1 cellular context compared by ENCODE assay signal in genomic region chr7:73556208-73557107, GRCh38.
A peak's percentile ranks its signal among the peaks of the same experiment; 100 is the strongest.
TF ChIP-seq lines count a peak whose summit lies in the region.

No MANE protein-coding gene starts in this region.

TF ChIP-seq in HepG2, 621 proteins besides CTCF, POLR2A, EP300 and RAD21 (continued from another document):
- no peak for TF ChIP-seq ZNF687 (CRISPR knock-in tag; IDR thresholded peaks at IDR 0.05)
- no peak for TF ChIP-seq ZNF790 (CRISPR knock-in tag; IDR thresholded peaks at IDR 0.05; ENCODE audit: borderline replicate concordance)
- TF ChIP-seq ZNF816 (CRISPR knock-in tag; IDR thresholded peaks at IDR 0.05; ENCODE audit: borderline replicate concordance), result 0 out of 2 replicates have a peak, but pooled peaks have one; percentile 15
- no peak for TF ChIP-seq ZFYVE20 (CRISPR knock-in tag; IDR thresholded peaks at IDR 0.05; ENCODE audit: borderline replicate concordance, low read depth)
- no peak for TF ChIP-seq ZNF83 (CRISPR knock-in tag; IDR thresholded peaks at IDR 0.05; ENCODE audit: borderline replicate concordance)
- TF ChIP-seq ELF4 (CRISPR knock-in tag; IDR thresholded peaks at IDR 0.05; ENCODE audit: borderline replicate concordance), result no peak
- no peak for TF ChIP-seq RXRB (CRISPR knock-in tag; IDR thresholded peaks at IDR 0.05; ENCODE audit: borderline replicate concordance)
- no peak for TF ChIP-seq DNMT1 (CRISPR knock-in tag; IDR thresholded peaks at IDR 0.05)
- TF ChIP-seq ZBTB38 (CRISPR knock-in tag; IDR thresholded peaks at IDR 0.05), result no peak
- no peak for TF ChIP-seq EHMT2 (IDR thresholded peaks at IDR 0.05; ENCODE audit: borderline replicate concordance, low read depth, low read length)
- TF ChIP-seq MXD4 (CRISPR knock-in tag; IDR thresholded peaks at IDR 0.05), result peak; percentile 72; the same call in 1 of the 2 replicates
- TF ChIP-seq ZBTB26 (CRISPR knock-in tag; IDR thresholded peaks at IDR 0.05; ENCODE audit: borderline replicate concordance), result no peak
- TF ChIP-seq ELF3 (CRISPR knock-in tag; IDR thresholded peaks at IDR 0.05), result no peak
- no peak for TF ChIP-seq ZNF460 (CRISPR knock-in tag; IDR thresholded peaks at IDR 0.05; ENCODE audit: borderline replicate concordance)
- TF ChIP-seq SMAD1 (CRISPR knock-in tag; IDR thresholded peaks at IDR 0.05; ENCODE audit: borderline replicate concordance, low read depth), result 0 out of 2 replicates have a peak, but pooled peaks have one; percentile 18
- no peak for TF ChIP-seq ATF3 (CRISPR knock-in tag; IDR thresholded peaks at IDR 0.05)
- TF ChIP-seq ZNF263 (CRISPR knock-in tag; IDR thresholded peaks at IDR 0.05), result no peak
- TF ChIP-seq ZNF878 (CRISPR knock-in tag; IDR thresholded peaks at IDR 0.05), result no peak
- TF ChIP-seq PITX1 (CRISPR knock-in tag; IDR thresholded peaks at IDR 0.05), result 0 out of 2 replicates have a peak, but pooled peaks have one; percentile 15
- no peak for TF ChIP-seq HINFP (CRISPR knock-in tag; IDR thresholded peaks at IDR 0.05; ENCODE audit: low read depth)
- TF ChIP-seq ZNF784 (CRISPR knock-in tag; IDR thresholded peaks at IDR 0.05; ENCODE audit: borderline replicate concordance), result no peak
- no peak for TF ChIP-seq NR2C2 (CRISPR knock-in tag; IDR thresholded peaks at IDR 0.05; ENCODE audit: borderline replicate concordance)
